In genomic region chr4:91340843-91341242, GRCh38 we compare ENCODE assay signal across 1 cellular context.
TF ChIP-seq lines count a peak whose summit lies in the region.

No MANE protein-coding gene starts in this region.

TF ChIP-seq in SK-N-SH, 30 proteins besides CTCF, POLR2A, EP300 and RAD21 (continued from another document):
- TF ChIP-seq REST (IDR thresholded peaks at IDR 0.05; ENCODE audit: low read depth, low read length): no peak
- no peak for TF ChIP-seq JUND (IDR thresholded peaks at IDR 0.05)
- TF ChIP-seq IRF3 (IDR thresholded peaks at IDR 0.05; ENCODE audit: low read depth, low read length): no peak
- TF ChIP-seq CHD2 (IDR thresholded peaks at IDR 0.05; ENCODE audit: low read length, partially characterized antibody): no peak
- no peak for TF ChIP-seq SIN3A (IDR thresholded peaks at IDR 0.05; ENCODE audit: borderline replicate concordance, low read depth, low read length)
- no peak for TF ChIP-seq NFIC (IDR thresholded peaks at IDR 0.05; ENCODE audit: borderline replicate concordance)
- no peak for TF ChIP-seq TCF12 (IDR thresholded peaks at IDR 0.05)
- TF ChIP-seq MAX (IDR thresholded peaks at IDR 0.05; ENCODE audit: low read depth): no peak
- TF ChIP-seq YY1 (IDR thresholded peaks at IDR 0.05; ENCODE audit: low read depth): no peak
